In the genomic region with DNA sequence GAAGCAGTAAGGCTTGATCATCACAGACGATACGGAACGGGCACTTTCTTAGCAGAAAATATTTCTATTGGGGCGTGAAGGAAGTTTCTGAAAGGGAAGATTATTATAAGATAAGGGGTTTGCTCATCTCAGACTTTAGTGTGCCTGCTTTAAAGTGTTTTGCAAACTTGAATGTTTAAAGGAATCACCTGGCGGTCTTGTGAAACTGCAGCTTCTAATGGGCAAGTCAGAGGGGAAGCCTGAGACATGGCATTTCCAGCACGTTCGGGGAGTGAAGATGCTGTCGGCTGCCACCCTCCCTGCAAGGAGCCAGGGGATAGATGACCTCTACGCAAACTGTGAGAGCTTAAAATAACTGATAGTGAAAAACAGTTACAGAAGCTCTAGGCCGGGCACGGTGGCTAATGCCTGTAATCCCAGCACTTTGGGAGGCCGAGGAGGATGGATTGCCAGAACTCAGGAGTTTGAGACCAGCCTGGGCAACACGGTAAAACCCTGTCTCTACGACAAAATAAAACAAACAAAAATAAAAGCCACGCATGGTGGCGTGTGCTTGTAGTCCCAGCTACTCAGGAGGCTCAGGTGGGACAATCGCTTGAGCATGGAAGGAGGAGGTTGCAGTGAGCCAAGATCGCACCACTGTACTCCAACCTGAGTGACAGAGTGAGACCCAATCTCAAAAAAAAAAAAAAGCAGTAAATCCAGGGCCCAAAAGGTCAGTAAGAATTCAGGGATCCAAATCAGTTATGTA, we compare ENCODE assay signal across 8 cellular contexts. TPM values are rescaled to one million over a fixed set of nuclear protein-coding genes. Genes with fewer than 3 reads are reported as not detected.
A peak's percentile ranks its signal among the peaks of the same experiment; 100 is the strongest.
DNase-seq lines count a peak whose midpoint lies in the region; ATAC-seq lines count a peak whose summit lies in the region.

No MANE protein-coding gene starts in this region.

- peak overlapping the region; percentile 77 for H2AFZ ChIP-seq in trophoblast cell (ENCODE audit: insufficient read depth, low read length, poor library complexity)

- H3K18ac ChIP-seq in trophoblast cell (ENCODE audit: low read length) = no peak overlapping the region

- H3K23ac ChIP-seq in trophoblast cell (ENCODE audit: low read length) = no peak overlapping the region

- no peak overlapping the region for H3K27ac ChIP-seq in SJCRH30
- peak overlapping the region; percentile 53 to 73 for H3K27ac ChIP-seq in esophagus (ENCODE audit: low read depth in 2 of 2, low read length in 1 of 2)
- H3K27ac ChIP-seq in trophoblast cell (ENCODE audit: low read depth, low read length) = peak overlapping the region; percentile 36

- H3K4me1 ChIP-seq in SJCRH30 (no peaks in the 10 kb centered on the region), esophagus (ENCODE audit: control insufficient read depth in 2 of 2, insufficient read depth in 2 of 2, low read length in 1 of 2) (peaks cover 3 to 10% of the 10 kb centered on the region in 2 donors), trophoblast cell (ENCODE audit: control insufficient read depth in 1 of 2, insufficient read depth in 2 of 2, low read length in 2 of 2) (peaks cover 0 to 5% of the 10 kb centered on the region in 2 experiments)

- DNase-seq in SJCRH30 (no peak), trophoblast cell (peak; percentile 47 to 67), NCI-H446 (lab: John Stamatoyannopoulos, UW) (no peak)

- no peak overlapping the region for H4K12ac ChIP-seq in trophoblast cell (ENCODE audit: low read depth, low read length)

- H2BK5ac ChIP-seq in trophoblast cell (ENCODE audit: low read depth, low read length, poor library complexity) = no peak overlapping the region

- H3K14ac ChIP-seq in trophoblast cell (ENCODE audit: low read length) = peak overlapping the region; percentile 30

- peak overlapping the region; percentile 64 for H4K8ac ChIP-seq in trophoblast cell (ENCODE audit: low read depth, low read length)

- ATAC-seq in GM19452 (IDR thresholded peaks at IDR 0.05; ENCODE audit: unreplicated experiment) (peak; percentile 3), HG03045 (IDR thresholded peaks at IDR 0.05; ENCODE audit: unreplicated experiment) (no peak), GM21381 (IDR thresholded peaks at IDR 0.05; ENCODE audit: unreplicated experiment) (no peak), GM18907 (IDR thresholded peaks at IDR 0.05; ENCODE audit: unreplicated experiment) (no peak)

- H3K36me3 ChIP-seq in SJCRH30 (no peaks in the 10 kb centered on the region), esophagus (ENCODE audit: control insufficient read depth in 2 of 2, insufficient read depth in 2 of 2, low read length in 1 of 2) (no peaks in the 10 kb centered on the region), trophoblast cell (ENCODE audit: control insufficient read depth in 1 of 2, insufficient read depth in 2 of 2, low read length in 2 of 2) (no peaks in the 10 kb centered on the region)

- peaks cover 12% of the 10 kb centered on the region for H3K79me1 ChIP-seq in trophoblast cell (ENCODE audit: low read length)

- H3K79me2 ChIP-seq in trophoblast cell (ENCODE audit: control insufficient read depth, insufficient read depth, low read length, poor library complexity) = peaks cover 5% of the 10 kb centered on the region

- H3K4me2 ChIP-seq in trophoblast cell (ENCODE audit: low read length) = peak overlapping the region; percentile 69

- no peaks in the 10 kb centered on the region for H3K27me3 ChIP-seq in SJCRH30
- no peaks in the 10 kb centered on the region for H3K27me3 ChIP-seq in esophagus (ENCODE audit: control insufficient read depth in 1 of 2, insufficient read depth in 2 of 2, low read length in 2 of 2)
- H3K27me3 ChIP-seq in trophoblast cell (ENCODE audit: insufficient read depth, low read length) = no peaks in the 10 kb centered on the region

- H4K91ac ChIP-seq in trophoblast cell (ENCODE audit: low read depth, low read length) = no peak overlapping the region

- no peak overlapping the region for H2AK5ac ChIP-seq in trophoblast cell (ENCODE audit: low read length)

- H3K9ac ChIP-seq in trophoblast cell (ENCODE audit: low read length) = no peak overlapping the region

- H2BK12ac ChIP-seq in trophoblast cell (ENCODE audit: low read length) = no peak overlapping the region

- 36 to 43% methylated on average over 18 of the region's 18 CpGs for WGBS in esophagus, 2 donors
- WGBS in trophoblast cell (ENCODE audit: extremely low coverage, insufficient coverage, insufficient read length) = no CpG with 5 or more reads among the region's 18 CpGs

- H2BK120ac ChIP-seq in trophoblast cell (ENCODE audit: insufficient read depth, low read length, poor library complexity) = no peak overlapping the region

- H3K9me3 ChIP-seq in SJCRH30 (replicated peaks) (no peaks in the 10 kb centered on the region), esophagus (ENCODE audit: control insufficient read depth in 2 of 2, insufficient read depth in 1 of 2, low read depth in 1 of 2, low read length in 1 of 2) (no peaks in the 10 kb centered on the region), trophoblast cell (ENCODE audit: insufficient read depth, low read depth, low read length) (no peaks in the 10 kb centered on the region)

- peak overlapping the region; percentile 38 for H3K4me3 ChIP-seq in SJCRH30
- H3K4me3 ChIP-seq in esophagus (ENCODE audit: low read depth in 1 of 2, low read length in 2 of 2) = peak overlapping the region; percentile 55 to 59
- H3K4me3 ChIP-seq in trophoblast cell (ENCODE audit: low read depth, low read length) = peak overlapping the region; percentile 68

- H3K4ac ChIP-seq in trophoblast cell (ENCODE audit: low read depth, low read length) = no peak overlapping the region

RNA-seq across cellular contexts. Expression of a gene that starts 2.3 kb away (rescaled TPM):
- 2.0 and 2.6 TPM in 2 replicates for total RNA-seq in SJCRH30 (2014; rRNA removed; shearing (Covaris generic))
- 1 to 10 TPM; 5.2 to 7.3 TPM for polyA plus RNA-seq in esophagus
- polyA plus RNA-seq in trophoblast cell (2013) = 11.9 and 12.3 TPM in 2 replicates

Comparison
In these comparisons a context has a peak if more than half of its experiments do, and no peak if none do; other contexts are left out.
1. DNase-seq: peak in trophoblast cell (2 of 2); none in SJCRH30 (0 of 2) and NCI-H446 (0 of 2).
2. Peak in every context shown above with its lines, with median percentiles within 50 percentile points of each other: H3K4me3 ChIP-seq.